In genomic region chr14:44961151-44961729, GRCh38 we compare ENCODE assay signal across 8 cellular contexts. TPM values are rescaled to one million over a fixed set of nuclear protein-coding genes. Genes with fewer than 3 reads are reported as not detected.
DNase-seq lines count a peak whose midpoint lies in the region; ATAC-seq lines count a peak whose summit lies in the region.

No MANE protein-coding gene starts in this region.

- peaks cover 25% of the 10 kb centered on the region for H3K4me1 ChIP-seq in endocrine pancreas (ENCODE audit: control insufficient read depth, insufficient read depth, low read length)
- H3K4me1 ChIP-seq in mesodermal cell (ENCODE audit: control insufficient read depth, insufficient read depth, low read length, poor library complexity, severe bottlenecking) = peaks cover 5% of the 10 kb centered on the region

- H3K4me3 ChIP-seq in endocrine pancreas (ENCODE audit: control insufficient read depth, insufficient read depth, low read length) (peak overlapping the region; percentile 100), mesodermal cell (ENCODE audit: extremely low read depth, insufficient read depth, low read length, poor library complexity, severe bottlenecking) (peak overlapping the region; percentile 90)

- ATAC-seq in GM18858 (IDR thresholded peaks at IDR 0.05; ENCODE audit: unreplicated experiment) = peak; percentile 16
- ATAC-seq in HG03095 (IDR thresholded peaks at IDR 0.05; ENCODE audit: unreplicated experiment) = peak; percentile 33

- H3K9me3 ChIP-seq in endocrine pancreas (ENCODE audit: control insufficient read depth, low read length) (no peaks in the 10 kb centered on the region), mesodermal cell (ENCODE audit: control insufficient read depth, low read length) (no peaks in the 10 kb centered on the region)

- WGBS in mesodermal cell (ENCODE audit: insufficient coverage in 2 of 2), 2 experiments = 0% methylated on average over 12 to 14 of the region's 21 CpGs

- no peaks in the 10 kb centered on the region for H3K36me3 ChIP-seq in endocrine pancreas (ENCODE audit: control insufficient read depth, insufficient read depth, low read length)
- peaks cover 4% of the 10 kb centered on the region for H3K36me3 ChIP-seq in mesodermal cell (ENCODE audit: control insufficient read depth, insufficient read depth, low read length)

- H3K27me3 ChIP-seq in endocrine pancreas (ENCODE audit: control insufficient read depth, insufficient read depth, low read length) = no peaks in the 10 kb centered on the region

- peak overlapping the region; percentile 81 for H3K9ac ChIP-seq in endocrine pancreas (ENCODE audit: control insufficient read depth, insufficient read depth, low read length)

- DNase-seq in AG08395 (ENCODE audit: low spot score) (peak; percentile 66), NCI-H460 (ENCODE audit: extremely low read depth, low read depth) (peak; percentile 71)
- DNase-seq in activated CD8-positive, alpha-beta memory T cell treated with anti-CD3 and anti-CD28 coated beads for 1 hour (ENCODE audit: extremely low read depth in 1 of 2, low read depth in 1 of 2) = peak; percentile 32 to 44
- DNase-seq in stimulated activated CD8-positive, alpha-beta memory T cell treated with anti-CD3 and anti-CD28 coated beads, Interleukin-2, amount 100 ng/mL, for 48 hours (ENCODE audit: low read depth in 2 of 2) = peak; percentile 22 to 33

- H3K27ac ChIP-seq in mesodermal cell (ENCODE audit: low read depth, low read length, severe bottlenecking) = peak overlapping the region; percentile 86

RNA-seq across cellular contexts. Expression of gene KLHL28, which starts 0.5 kb away (rescaled TPM):
- total RNA-seq in NCI-H460 (2014; rRNA removed; shearing (Covaris generic)) = 10.4 and 12.2 TPM in 2 replicates
- polyA plus RNA-seq in NCI-H460 (2014; cell fraction: nucleus; rRNA removed) = 3.4 and 4.3 TPM in 2 replicates
- polyA plus RNA-seq in mesodermal cell (2013, experiment 1 of 2) = 8.8 TPM
- 9.5 TPM for polyA plus RNA-seq in mesodermal cell (2013, experiment 2 of 2)

RNA-seq across cellular contexts. Expression of gene TOGARAM1, which starts 0.8 kb away (rescaled TPM):
- 11.9 and 13.2 TPM in 2 replicates for total RNA-seq in NCI-H460 (2014; rRNA removed; shearing (Covaris generic))
- polyA plus RNA-seq in NCI-H460 (2014; cell fraction: nucleus; rRNA removed) = 10.4 and 22.8 TPM in 2 replicates
- 8.8 TPM for polyA plus RNA-seq in mesodermal cell (2013, experiment 1 of 2)
- polyA plus RNA-seq in mesodermal cell (2013, experiment 2 of 2) = 12.4 TPM

Comparison
In these comparisons a context has a peak if more than half of its experiments do, and no peak if none do; other contexts are left out.
1. Peak in every context shown above with its lines: DNase-seq, ATAC-seq, H3K4me3 ChIP-seq and H3K27ac ChIP-seq.